ENCODE assay signal across 8 cellular contexts in the genomic region with DNA sequence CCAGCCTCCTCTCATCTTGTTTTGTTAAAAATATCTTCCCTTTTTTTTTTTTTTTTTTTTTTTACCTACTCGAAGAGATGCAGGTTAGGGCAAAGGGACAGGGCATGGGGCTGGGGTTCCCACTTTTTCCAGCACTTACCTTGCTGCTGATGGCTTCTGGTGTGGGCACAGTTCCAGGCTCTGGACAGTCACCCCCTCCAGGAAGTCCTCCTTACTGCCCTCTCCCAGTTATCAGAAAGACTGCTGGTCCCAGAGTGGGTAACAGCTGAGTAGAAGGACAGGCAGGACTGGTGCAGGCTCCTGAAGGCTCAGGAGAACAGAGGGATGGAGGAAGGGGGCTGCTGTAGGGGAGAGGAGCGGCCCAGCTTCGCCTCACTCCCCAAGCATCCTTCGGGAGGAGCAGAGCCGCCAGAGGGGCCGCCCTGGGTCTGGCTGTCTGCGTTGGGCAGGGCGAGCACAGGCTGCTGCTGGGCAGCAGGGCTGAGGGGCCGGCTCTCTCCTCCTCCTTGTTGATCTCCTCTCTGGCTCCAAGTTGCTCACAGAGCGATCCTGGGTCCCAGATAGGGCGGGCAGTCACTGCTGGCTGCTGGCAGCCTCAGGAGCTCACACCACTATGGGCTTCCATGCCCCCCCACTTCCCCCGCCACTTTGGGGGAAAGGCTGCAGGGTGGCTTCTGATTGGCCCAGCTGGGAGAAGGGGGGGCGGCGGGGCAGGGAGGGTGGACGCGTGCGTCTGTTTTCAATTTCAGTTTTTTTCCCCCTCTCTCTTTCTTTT. TPM values are rescaled to one million over a fixed set of nuclear protein-coding genes. Genes with fewer than 3 reads are reported as not detected.
DNase-seq lines count a peak whose midpoint lies in the region; ATAC-seq and TF ChIP-seq lines count a peak whose summit lies in the region.

A gene (minus strand): TSS at position 588 of the 775 bp plus-strand sequence. CDS start 18,798 bp downstream, outside the sequence.

- H3K4me1 ChIP-seq in esophagus squamous epithelium, result peaks cover 9 to 77% (median 13%) of the 10 kb centered on the region in 3 donors
- peaks cover 22% of the 10 kb centered on the region for H3K4me1 ChIP-seq in muscle layer of colon (ENCODE audit: insufficient read depth, low read length)
- peaks cover 11 to 42% (median 22%) of the 10 kb centered on the region in 4 donors for H3K4me1 ChIP-seq in stomach

- 5 to 8% methylated on average over 8 to 9 of the region's 17 CpGs for WGBS in esophagus squamous epithelium, 2 donors
- 6 to 20% (median 7%) methylated on average over 12 to 17 of the region's 17 CpGs for WGBS in stomach, 5 donors

- DNase-seq in activated T-cell treated with anti-CD3 and anti-CD28 coated beads for 1 hour (ENCODE audit: low read depth) (peak; percentile 38), esophagus squamous epithelium (lab: John Stamatoyannopoulos, UW) (no peak), stomach (peak; percentile 55), NCI-H2029 treated with DMSO at 0.1 percent for 48 hours (lab: John Stamatoyannopoulos, UW) (no peak)
- DNase-seq in effector CD4-positive, alpha-beta T cell, result no peak

- TF ChIP-seq CTCF in esophagus squamous epithelium (IDR thresholded peaks at IDR 0.05) (no peak), stomach (IDR thresholded peaks at IDR 0.05) (no peak)

- H3K9ac ChIP-seq in muscle layer of colon (ENCODE audit: low read length), result peak within 1 kb of the TSS; percentile 61

- H3K27ac ChIP-seq in esophagus squamous epithelium (peak within 1 kb of the TSS; percentile 74 to 91 (median 89)), muscle layer of colon (ENCODE audit: low read depth, low read length) (peak within 1 kb of the TSS; percentile 24), stomach (peak within 1 kb of the TSS; percentile 64 to 84 (median 81))

- H3K4me3 ChIP-seq in esophagus squamous epithelium (peak within 1 kb of the TSS; percentile 20 to 66 (median 49)), muscle layer of colon (ENCODE audit: low read depth in 1 of 2, low read length in 2 of 2) (peak within 1 kb of the TSS; percentile 49 to 72), stomach (peak within 1 kb of the TSS; percentile 42 to 54 (median 46))

- ATAC-seq in GM18502 (IDR thresholded peaks at IDR 0.05; ENCODE audit: poor library complexity, unreplicated experiment) (peak; percentile 61), HG03571 (IDR thresholded peaks at IDR 0.05; ENCODE audit: unreplicated experiment) (peak; percentile 51)

- intact Hi-C loops in esophagus squamous epithelium (cut with DNase I), result no loop called here
- intact Hi-C loops in stomach (cut with DNase I; ENCODE audit: low total_unique reads), result no loop called here

- H3K36me3 ChIP-seq in esophagus squamous epithelium, result no peaks in the 10 kb centered on the region
- H3K36me3 ChIP-seq in muscle layer of colon (ENCODE audit: insufficient read depth, low read length), result no peaks in the 10 kb centered on the region
- no peaks in the 10 kb centered on the region for H3K36me3 ChIP-seq in stomach

- TF ChIP-seq POLR2A in esophagus squamous epithelium (IDR thresholded peaks at IDR 0.05), result peak in 2 of 4 donors; percentile 76 to 87
- no peak for TF ChIP-seq POLR2A in stomach (IDR thresholded peaks at IDR 0.05)

- TF ChIP-seq EP300 in stomach (IDR thresholded peaks at IDR 0.05), result no peak

- H3K9me3 ChIP-seq in esophagus squamous epithelium (no peaks in the 10 kb centered on the region), muscle layer of colon (ENCODE audit: low read length) (no peaks in the 10 kb centered on the region), stomach (no peaks in the 10 kb centered on the region)

- H3K27me3 ChIP-seq in esophagus squamous epithelium (peaks cover 0 to 59% (median 0%) of the 10 kb centered on the region in 4 donors), muscle layer of colon (ENCODE audit: control insufficient read depth in 1 of 2, insufficient read depth in 2 of 2, low read length in 2 of 2) (no peaks in the 10 kb centered on the region), stomach (peaks cover 0 to 15% (median 8%) of the 10 kb centered on the region in 3 donors)

RNA-seq across cellular contexts. Expression of the gene that starts here (rescaled TPM):
- total RNA-seq in esophagus squamous epithelium, result 10 to 100 TPM in 3 of 4 donors, 1 to 10 TPM in 1; 5.6 to 51.7 (median 31.0) TPM
- 10 to 100 TPM; 16.5 to 71.2 (median 53.1) TPM for total RNA-seq in stomach
- polyA plus RNA-seq in stomach, result 1 to 10 TPM; 4.7 to 9.1 (median 6.9) TPM

Comparison
In these comparisons a context has a peak if more than half of its experiments do, and no peak if none do; other contexts are left out.
1. DNase-seq: peak in activated T-cell treated with anti-CD3 and anti-CD28 coated beads for 1 hour (single experiment) and stomach (single experiment); none in esophagus squamous epithelium (single experiment), NCI-H2029 treated with DMSO at 0.1 percent for 48 hours (single experiment) and effector CD4-positive, alpha-beta T cell (single experiment).
2. H3K27ac ChIP-seq: peak in every context shown above with its lines; median percentile 89 in esophagus squamous epithelium; 81 in stomach; 24 in muscle layer of colon.
3. Peak in every context shown above with its lines, with median percentiles within 50 percentile points of each other: H3K4me3 ChIP-seq.